ENCODE assay signal across 22 cellular contexts in genomic region chr17:75547091-75547490, GRCh38.
"Had no signal": no experiment of that assay in that cellular context is flagged by ENCODE, and none has a peak within 500 bp of the region (broad histone marks: within the 10 kb centered on the region; RNA-seq: fewer than 3 reads in every experiment).

No MANE protein-coding gene starts in this region.

- ATAC-seq: activated T-helper 17 cell treated with anti-CD3 and anti-CD28 coated beads, Interleukin-2, amount 50 U/mL, for 72 hours; stimulated activated memory B cell treated with anti-CD40 and anti-IgM and Interleukin-4, amounts not matched to agents 10 μg/mL and 1 μg/mL and 100 μg/mL, for 72 hours had no signal

- H3K27ac Mint-ChIP-seq: activated naive CD8-positive, alpha-beta T cell; activated T-cell treated with anti-CD3 and anti-CD28 coated beads, Interleukin-2, amount 50 U/mL, for 24 hours; activated T-helper 17 cell treated with anti-CD3 and anti-CD28 coated beads, Interleukin-2, amount 50 U/mL, for 72 hours; memory B cell; stimulated activated memory B cell treated with anti-CD40 and anti-IgM and Interleukin-4, amounts not matched to agents 10 μg/mL and 1 μg/mL and 100 μg/mL, for 72 hours had no signal

- H3K4me1 Mint-ChIP-seq: stimulated activated memory B cell treated with anti-CD40 and anti-IgM and Interleukin-4, amounts not matched to agents 10 μg/mL and 1 μg/mL and 100 μg/mL, for 72 hours had no signal

- H3K27me3 Mint-ChIP-seq: activated naive CD8-positive, alpha-beta T cell; activated T-cell treated with anti-CD3 and anti-CD28 coated beads, Interleukin-2, amount 50 U/mL, for 24 hours; activated T-helper 17 cell treated with anti-CD3 and anti-CD28 coated beads, Interleukin-2, amount 50 U/mL, for 72 hours; memory B cell; stimulated activated memory B cell treated with anti-CD40 and anti-IgM and Interleukin-4, amounts not matched to agents 10 μg/mL and 1 μg/mL and 100 μg/mL, for 72 hours had no signal

- H3K9me3 Mint-ChIP-seq: activated T-cell treated with anti-CD3 and anti-CD28 coated beads, Interleukin-2, amount 50 U/mL, for 24 hours; activated T-helper 17 cell treated with anti-CD3 and anti-CD28 coated beads, Interleukin-2, amount 50 U/mL, for 72 hours; memory B cell; nephron; stimulated activated memory B cell treated with anti-CD40 and anti-IgM and Interleukin-4, amounts not matched to agents 10 μg/mL and 1 μg/mL and 100 μg/mL, for 72 hours had no signal

- H3K36me3 ChIP-seq: adrenal gland, sigmoid colon had no signal

- H3K4me3 ChIP-seq: adrenal gland, sigmoid colon, smooth muscle cell, testis, upper lobe of left lung had no signal

- H3K27ac ChIP-seq: adrenal gland, epithelial cell of prostate, parathyroid adenoma, sigmoid colon, testis, upper lobe of left lung had no signal

- H3K4me3 Mint-ChIP-seq: activated naive CD8-positive, alpha-beta T cell; activated T-cell treated with anti-CD3 and anti-CD28 coated beads, Interleukin-2, amount 50 U/mL, for 24 hours; activated T-helper 17 cell treated with anti-CD3 and anti-CD28 coated beads, Interleukin-2, amount 50 U/mL, for 72 hours; memory B cell; nephron; stimulated activated memory B cell treated with anti-CD40 and anti-IgM and Interleukin-4, amounts not matched to agents 10 μg/mL and 1 μg/mL and 100 μg/mL, for 72 hours had no signal

- DNase-seq: activated CD4-positive, alpha-beta T cell treated with anti-CD3 and anti-CD28 coated beads for 1 hour; activated CD4-positive, alpha-beta T cell treated with anti-CD3 and anti-CD28 coated beads, Interleukin-2, amount 50 U/mL, for 1 hour; activated T-cell treated with anti-CD3 and anti-CD28 coated beads, Interleukin-2, amount 50 U/mL, for 24 hours; adrenal gland; cerebellar nuclear complex; cortex of kidney; foreskin melanocyte; hippocampal formation; kidney glomerular epithelial cell; sigmoid colon; stimulated activated CD4-positive, alpha-beta T cell treated with anti-CD3 and anti-CD28 coated beads, Interleukin-15, amount 100 ng/mL, for 24 hours; T-helper 9 cell; testis; upper lobe of left lung had no signal

- H3K4me1 ChIP-seq: adrenal gland, sigmoid colon, testis had no signal

- H3K27me3 ChIP-seq: adrenal gland, sigmoid colon, testis, upper lobe of left lung had no signal

- H3K9ac ChIP-seq: parathyroid adenoma had no signal

- H3K36me3 Mint-ChIP-seq: activated naive CD8-positive, alpha-beta T cell; stimulated activated memory B cell treated with anti-CD40 and anti-IgM and Interleukin-4, amounts not matched to agents 10 μg/mL and 1 μg/mL and 100 μg/mL, for 72 hours had no signal

- H3K9me3 ChIP-seq: adrenal gland, sigmoid colon, testis, upper lobe of left lung had no signal
